9 cellular contexts compared by ENCODE assay signal in the genomic region with DNA sequence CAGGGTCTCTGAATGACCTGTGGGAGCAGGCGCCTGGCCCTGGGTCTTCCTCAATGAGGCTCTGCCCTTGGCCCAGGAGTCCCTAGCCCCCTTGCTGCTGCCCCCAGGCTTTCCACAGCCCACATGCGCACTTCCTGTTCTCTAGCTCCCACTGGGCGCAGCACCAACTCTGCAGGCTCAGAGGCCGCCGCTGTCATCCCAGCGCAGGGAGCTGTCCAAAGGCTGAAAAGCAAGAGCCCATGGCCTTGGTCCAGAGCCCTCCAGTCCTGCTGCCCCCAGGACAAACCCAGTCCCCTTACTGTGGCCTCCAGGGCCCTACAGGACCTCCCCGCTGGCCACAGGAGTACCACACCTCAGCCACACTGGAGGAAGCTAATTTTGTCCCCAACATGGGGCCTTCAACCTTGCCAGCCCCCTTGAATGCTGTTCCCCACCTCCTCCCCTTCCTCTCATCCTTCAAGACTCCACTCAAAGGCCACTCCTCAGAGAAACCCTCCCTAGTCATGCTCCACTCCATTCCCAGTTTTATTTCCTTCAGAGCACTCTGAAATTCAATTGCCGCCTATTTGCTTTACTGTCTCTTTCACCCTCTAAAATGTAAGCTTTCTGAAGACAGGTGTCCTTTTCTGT. TPM values are rescaled to one million over a fixed set of nuclear protein-coding genes. Genes with fewer than 3 reads are reported as not detected.
DNase-seq lines count a peak whose midpoint lies in the region; ATAC-seq and TF ChIP-seq lines count a peak whose summit lies in the region.
"Had no signal": no experiment of that assay in that cellular context is flagged by ENCODE, and none has a peak within 500 bp of the region (broad histone marks: within the 10 kb centered on the region; RNA-seq: fewer than 3 reads in every experiment).

No MANE protein-coding gene starts in this region.

- H3K4me3 Mint-ChIP-seq in memory B cell, result no peak overlapping the region
- H3K4me3 Mint-ChIP-seq: nephron had no signal

- no peak for TF ChIP-seq CTCF in MM.1S (IDR thresholded peaks at IDR 0.05; ENCODE audit: low read length)
- TF ChIP-seq CTCF in cardiac fibroblast (IDR thresholded peaks at IDR 0.05; ENCODE audit: low read depth, low read length), result peak; percentile 2
- TF ChIP-seq CTCF in ascending aorta (IDR thresholded peaks at IDR 0.05), result no peak

- H3K27ac ChIP-seq in MM.1S (ENCODE audit: low read length) (no peak overlapping the region), ascending aorta (no peak overlapping the region)

- no peaks in the 10 kb centered on the region for H3K36me3 ChIP-seq in MM.1S (replicated peaks; ENCODE audit: insufficient read depth, low read length)
- no peaks in the 10 kb centered on the region for H3K36me3 ChIP-seq in ascending aorta

- H3F3A ChIP-seq in MM.1S (ENCODE audit: insufficient read depth, low read length), result no peaks in the 10 kb centered on the region

- no peaks in the 10 kb centered on the region for H3K27me3 Mint-ChIP-seq in memory B cell

- peaks cover 27% of the 10 kb centered on the region for H3K36me3 Mint-ChIP-seq in memory B cell

- H3K27me3 ChIP-seq in MM.1S (replicated peaks; ENCODE audit: insufficient read depth, low read length) (peaks cover 1% of the 10 kb centered on the region; the same call in 1 of the 2 replicates), ascending aorta (no peaks in the 10 kb centered on the region)

- H3K4me1 Mint-ChIP-seq in memory B cell, result peaks cover 25% of the 10 kb centered on the region
- H3K4me1 Mint-ChIP-seq: nephron had no signal

- ATAC-seq in memory B cell (ENCODE audit: low read depth), result no peak

- no peaks in the 10 kb centered on the region for H3K9me2 ChIP-seq in MM.1S (replicated peaks; ENCODE audit: insufficient read depth, low read length)

- no peak overlapping the region for H3K9ac ChIP-seq in MM.1S (ENCODE audit: low read length)

- H3K9me3 ChIP-seq in MM.1S (replicated peaks; ENCODE audit: insufficient read depth, low read length) (no peaks in the 10 kb centered on the region), ascending aorta (no peaks in the 10 kb centered on the region)

- DNase-seq in AG20443 (ENCODE audit: low spot score) (peak; percentile 85), MM.1S (peak; percentile 28), cardiac fibroblast (ENCODE audit: low read depth in 2 of 2) (peak; percentile 74 to 82), memory B cell (ENCODE audit: low spot score in 2 of 2) (no peak), NCI-H128 (lab: John Stamatoyannopoulos, UW; ENCODE audit: unreplicated experiment) (no peak), ascending aorta (ENCODE audit: low spot score in 2 of 2) (no peak), mesenteric fat pad (ENCODE audit: low spot score) (no peak)
- no peak for DNase-seq in stimulated activated CD4-positive, alpha-beta T cell treated with anti-CD3 and anti-CD28 coated beads, Interleukin-15, amount 100 ng/mL, for 24 hours

- no peaks in the 10 kb centered on the region for H3K9me3 Mint-ChIP-seq in memory B cell
- H3K9me3 Mint-ChIP-seq: nephron had no signal

- H4K20me1 ChIP-seq in MM.1S (ENCODE audit: insufficient read depth, low read length), result no peaks in the 10 kb centered on the region

- no peaks in the 10 kb centered on the region for H3K79me2 ChIP-seq in MM.1S (ENCODE audit: low read length)

- peak overlapping the region; percentile 56 for H3K27ac Mint-ChIP-seq in memory B cell
- H3K27ac Mint-ChIP-seq: nephron had no signal

- intact Hi-C loops in ascending aorta (cut with DNase I), result no loop called here

- H2AFZ ChIP-seq in MM.1S (ENCODE audit: low read length), result no peak overlapping the region

- H3K4me1 ChIP-seq in MM.1S (ENCODE audit: low read length) (peaks cover 11% of the 10 kb centered on the region; the same call in 1 of the 2 replicates), ascending aorta (no peaks in the 10 kb centered on the region)

- no peak overlapping the region for H3K4me2 ChIP-seq in MM.1S (ENCODE audit: low read depth, low read length)

- no peak overlapping the region for H3K4me3 ChIP-seq in MM.1S (ENCODE audit: low read length)
- no peak overlapping the region for H3K4me3 ChIP-seq in cardiac fibroblast (replicated peaks in 1 of 2; ENCODE audit: low read depth in 2 of 2, low read length in 2 of 2)
- no peak overlapping the region for H3K4me3 ChIP-seq in ascending aorta

RNA-seq across cellular contexts. Expression of gene POU2F2, which starts 8.0 kb away (rescaled TPM):
- total RNA-seq in ascending aorta (not detected), mesenteric fat pad (2.7 TPM)

Comparison
In these comparisons a context has a peak if more than half of its experiments do, and no peak if none do; other contexts are left out.
1. DNase-seq: peak in AG20443 (single experiment), MM.1S (single experiment) and cardiac fibroblast (2 of 2); none in memory B cell (0 of 2), NCI-H128 (single experiment), ascending aorta (0 of 2), stimulated activated CD4-positive, alpha-beta T cell treated with anti-CD3 and anti-CD28 coated beads, Interleukin-15, amount 100 ng/mL, for 24 hours (single experiment) and mesenteric fat pad (single experiment).